Comparison of ENCODE assay signal across 8 cellular contexts in the genomic region with DNA sequence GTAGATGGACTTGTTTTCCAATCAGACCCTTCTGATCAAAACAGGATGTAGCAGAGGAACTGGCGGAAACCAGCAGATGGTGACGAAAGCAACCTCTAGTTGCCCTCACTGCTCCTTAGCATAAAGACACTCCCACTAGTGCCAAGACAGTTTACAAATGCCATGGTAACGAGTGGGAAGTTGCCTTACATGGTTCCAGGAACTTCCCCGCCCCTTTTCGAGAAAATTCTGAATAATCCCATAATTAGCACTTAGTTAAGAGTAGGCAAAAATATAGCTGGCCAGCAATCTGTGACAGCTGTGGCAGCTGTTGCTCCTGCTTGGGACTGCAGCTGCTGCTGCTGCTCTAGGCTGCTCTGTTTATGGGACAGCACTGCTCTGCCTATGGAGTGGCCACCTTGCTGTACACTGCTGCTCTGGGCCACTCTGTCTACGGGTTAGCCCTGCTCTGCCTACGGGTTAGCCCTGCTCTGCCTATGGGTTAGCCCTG. TPM values are rescaled to one million over a fixed set of nuclear protein-coding genes. Genes with fewer than 3 reads are reported as not detected.
A peak's percentile ranks its signal among the peaks of the same experiment; 100 is the strongest.
DNase-seq lines count a peak whose midpoint lies in the region; FAIRE-seq and TF ChIP-seq lines count a peak whose summit lies in the region.

No MANE protein-coding gene starts in this region.

- H3K9ac ChIP-seq in kidney (ENCODE audit: low read length in 2 of 2): no peak overlapping the region

- H3K27me3 ChIP-seq in ascending aorta: no peaks in the 10 kb centered on the region

- H3K9me3 ChIP-seq in ascending aorta (no peaks in the 10 kb centered on the region), kidney (ENCODE audit: control insufficient read depth in 1 of 2, low read length in 2 of 2) (no peaks in the 10 kb centered on the region)

- H3K4me3 ChIP-seq in ascending aorta (no peak overlapping the region), kidney (ENCODE audit: low read length in 2 of 2) (no peak overlapping the region)

- no peak for FAIRE-seq in kidney (lab: Jason Lieb, UNC)

- H3K4me1 ChIP-seq in ascending aorta: peaks cover 0 to 10% of the 10 kb centered on the region in 2 donors
- H3K4me1 ChIP-seq in kidney (ENCODE audit: control insufficient read depth in 1 of 2, insufficient read depth in 1 of 2, low read depth in 1 of 2, low read length in 2 of 2): peaks cover 0 to 9% of the 10 kb centered on the region in 2 donors

- TF ChIP-seq CTCF in ascending aorta (IDR thresholded peaks at IDR 0.05): no peak
- no peak for TF ChIP-seq CTCF in kidney (IDR thresholded peaks at IDR 0.05; ENCODE audit: borderline replicate concordance, extremely low read depth, insufficient read depth)

- intact Hi-C loops in ascending aorta (cut with DNase I): loop anchor here (5.0 kb wide), 1 partner anchor 49 kb away; no protein-coding TSS in a partner anchor
- intact Hi-C loops in kidney (cut with DNase I): no loop called here

- H3K36me3 ChIP-seq in ascending aorta (no peaks in the 10 kb centered on the region), kidney (ENCODE audit: control insufficient read depth in 1 of 2, insufficient read depth in 2 of 2, low read length in 2 of 2) (no peaks in the 10 kb centered on the region)

- DNase-seq in SKM-1 (lab: John Stamatoyannopoulos, UW; ENCODE audit: unreplicated experiment): peak; percentile 26
- DNase-seq in SKM-1 treated with dmso at 0.1 percent for 144 hours (lab: John Stamatoyannopoulos, UW; ENCODE audit: unreplicated experiment): no peak
- peak; percentile 85 for DNase-seq in RPMI8226
- DNase-seq in ascending aorta (ENCODE audit: low spot score in 2 of 2): peak; percentile 44 to 68
- DNase-seq in stimulated activated CD4-positive, alpha-beta T cell treated with anti-CD3 and anti-CD28 coated beads, Interleukin-4, amount 100 ng/mL, for 24 hours: peak; percentile 47
- DNase-seq in COLO668 (lab: John Stamatoyannopoulos, UW; ENCODE audit: unreplicated experiment): no peak
- DNase-seq in hypothalamus (lab: John Stamatoyannopoulos, UW): no peak
- no peak for DNase-seq in kidney

- H3K27ac ChIP-seq in ascending aorta (no peak overlapping the region), kidney (ENCODE audit: low read depth in 2 of 2, low read length in 2 of 2) (no peak overlapping the region)

RNA-seq across cellular contexts. Expression of gene SORL1, which starts 33.4 kb away (rescaled TPM):
- total RNA-seq in ascending aorta (10.5 TPM), kidney (74.2 TPM)
- polyA plus RNA-seq in kidney (ENCODE audit: insufficient read depth, low read depth, low replicate concordance): 15.2 TPM

Comparison
In these comparisons a context has a peak if more than half of its experiments do, and no peak if none do; other contexts are left out.
1. DNase-seq: peak in SKM-1 (single experiment), RPMI8226 (single experiment), ascending aorta (2 of 2) and stimulated activated CD4-positive, alpha-beta T cell treated with anti-CD3 and anti-CD28 coated beads, Interleukin-4, amount 100 ng/mL, for 24 hours (single experiment); none in SKM-1 treated with dmso at 0.1 percent for 144 hours (single experiment), COLO668 (single experiment), hypothalamus (0 of 51) and kidney (single experiment).